Comparison of ENCODE assay signal across 25 cellular contexts in the genomic region with DNA sequence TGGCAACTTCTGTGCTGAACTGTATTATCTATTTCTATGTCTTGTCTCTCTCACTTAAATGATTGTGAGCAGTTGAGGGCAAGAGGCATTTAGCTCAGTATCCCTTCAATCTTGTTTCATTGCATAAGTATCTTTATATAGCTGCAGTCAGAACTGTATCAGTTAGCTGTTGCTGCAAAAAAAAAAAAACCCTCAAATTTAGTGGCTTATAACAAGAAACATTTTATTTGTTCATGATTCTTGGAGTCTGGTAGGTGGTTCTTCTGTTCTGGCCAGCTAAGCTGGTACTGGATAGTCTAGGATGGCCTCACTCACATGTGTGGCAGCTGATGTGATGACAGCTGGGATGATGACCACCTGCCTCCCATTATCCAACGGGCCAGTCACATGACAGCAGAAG.
"Had no signal": no experiment of that assay in that cellular context is flagged by ENCODE, and none has a peak within 500 bp of the region (broad histone marks: within the 10 kb centered on the region; RNA-seq: fewer than 3 reads in every experiment).

No MANE protein-coding gene starts in this region.

- H3K4me1 Mint-ChIP-seq: activated CD4-positive, alpha-beta memory T cell treated with anti-CD3 and anti-CD28 coated beads, Interleukin-2, amount 10 ng/mL, durations not matched to agents 7 days and 5 days; activated CD4-positive, alpha-beta T cell treated with anti-CD3 and anti-CD28 coated beads for 36 hours; activated CD4-positive, alpha-beta T cell treated with anti-CD3 and anti-CD28 coated beads, Interleukin-2, amount 10 ng/mL, durations not matched to agents 24 days and 14 days; activated T-helper 17 cell treated with anti-CD3 and anti-CD28 coated beads, Interleukin-2, amount 50 U/mL, for 72 hours; central memory CD8-positive, alpha-beta T cell had no signal

- ATAC-seq: activated CD4-positive, alpha-beta T cell treated with anti-CD3 and anti-CD28 coated beads for 36 hours; activated T-cell treated with anti-CD3 and anti-CD28 coated beads, Interleukin-2, amount 50 U/mL, for 4 hours; activated T-helper 17 cell treated with anti-CD3 and anti-CD28 coated beads, Interleukin-2, amount 50 U/mL, for 72 hours; effector memory CD8-positive, alpha-beta T cell; foreskin keratinocyte; gastrocnemius medialis had no signal

- H3K4me3 Mint-ChIP-seq: activated CD4-positive, alpha-beta memory T cell treated with anti-CD3 and anti-CD28 coated beads, Interleukin-2, amount 10 ng/mL, durations not matched to agents 7 days and 5 days; activated CD4-positive, alpha-beta T cell treated with anti-CD3 and anti-CD28 coated beads for 36 hours; activated CD4-positive, alpha-beta T cell treated with anti-CD3 and anti-CD28 coated beads, Interleukin-2, amount 10 ng/mL, durations not matched to agents 24 days and 14 days; activated naive CD8-positive, alpha-beta T cell; activated T-cell treated with anti-CD3 and anti-CD28 coated beads, Interleukin-2, amount 50 U/mL, for 4 hours; activated T-helper 17 cell treated with anti-CD3 and anti-CD28 coated beads, Interleukin-2, amount 50 U/mL, for 72 hours; central memory CD8-positive, alpha-beta T cell; effector memory CD8-positive, alpha-beta T cell had no signal

- H3K9me3 ChIP-seq: esophagus muscularis mucosa, gastrocnemius medialis had no signal

- H3K9me3 Mint-ChIP-seq: activated CD4-positive, alpha-beta memory T cell treated with anti-CD3 and anti-CD28 coated beads, Interleukin-2, amount 10 ng/mL, durations not matched to agents 7 days and 5 days; activated CD4-positive, alpha-beta T cell treated with anti-CD3 and anti-CD28 coated beads, Interleukin-2, amount 10 ng/mL, durations not matched to agents 24 days and 14 days; central memory CD8-positive, alpha-beta T cell; effector memory CD8-positive, alpha-beta T cell had no signal

- H3K27ac ChIP-seq: brain microvascular endothelial cell, esophagus muscularis mucosa, foreskin keratinocyte, gastrocnemius medialis had no signal

- H3K36me3 Mint-ChIP-seq: activated naive CD8-positive, alpha-beta T cell had no signal

- H3K27ac Mint-ChIP-seq: activated CD4-positive, alpha-beta memory T cell treated with anti-CD3 and anti-CD28 coated beads, Interleukin-2, amount 10 ng/mL, durations not matched to agents 7 days and 5 days; activated CD4-positive, alpha-beta T cell treated with anti-CD3 and anti-CD28 coated beads for 36 hours; activated CD4-positive, alpha-beta T cell treated with anti-CD3 and anti-CD28 coated beads, Interleukin-2, amount 10 ng/mL, durations not matched to agents 24 days and 14 days; activated naive CD8-positive, alpha-beta T cell; activated T-helper 17 cell treated with anti-CD3 and anti-CD28 coated beads, Interleukin-2, amount 50 U/mL, for 72 hours; effector memory CD8-positive, alpha-beta T cell had no signal

- H3K27me3 ChIP-seq: brain microvascular endothelial cell, foreskin keratinocyte, gastrocnemius medialis had no signal

- H3K4me3 ChIP-seq: esophagus muscularis mucosa, gastrocnemius medialis had no signal

- DNase-seq: activated CD4-positive, alpha-beta memory T cell treated with anti-CD3 and anti-CD28 coated beads, Interleukin-2, amount 10 ng/mL, durations not matched to agents 7 days and 5 days; activated CD4-positive, alpha-beta T cell treated with anti-CD3 and anti-CD28 coated beads for 36 hours; activated CD4-positive, alpha-beta T cell treated with anti-CD3 and anti-CD28 coated beads, Interleukin-2, amount 10 ng/mL, durations not matched to agents 24 days and 14 days; activated CD4-positive, CD25-positive, alpha-beta regulatory T cell; activated CD4-positive, CD25-positive, alpha-beta regulatory T cell treated with anti-CD3 and anti-CD28 coated beads, Interleukin-2, amount 50 U/mL, for 72 hours; activated effector memory CD4-positive, alpha-beta T cell treated with Interleukin-2 at 50 U/mL for 16 hours; activated gamma-delta T cell treated with Interleukin-2 at 50 U/mL for 16 hours; activated naive CD4-positive, alpha-beta T cell treated with anti-CD3 and anti-CD28 coated beads, Interleukin-2, amount 50 U/mL, for 16 hours; activated naive CD4-positive, alpha-beta T cell treated with Interleukin-2 at 50 U/mL for 16 hours; activated T-cell treated with anti-CD3 and anti-CD28 coated beads, Interleukin-2, amount 50 U/mL, for 4 hours; amniotic stem cell; anterior cingulate cortex; brain microvascular endothelial cell; cortex of kidney; dermis blood vessel endothelial cell; effector CD4-positive, alpha-beta T cell; effector memory CD8-positive, alpha-beta T cell; erythroblast; foreskin keratinocyte; gastrocnemius medialis; T-helper 2 cell had no signal

- H3K4me1 ChIP-seq: esophagus muscularis mucosa, gastrocnemius medialis had no signal

- H3K36me3 ChIP-seq: brain microvascular endothelial cell, esophagus muscularis mucosa, gastrocnemius medialis had no signal
